Comparison of ENCODE assay signal across 1 cellular context in the genomic region with DNA sequence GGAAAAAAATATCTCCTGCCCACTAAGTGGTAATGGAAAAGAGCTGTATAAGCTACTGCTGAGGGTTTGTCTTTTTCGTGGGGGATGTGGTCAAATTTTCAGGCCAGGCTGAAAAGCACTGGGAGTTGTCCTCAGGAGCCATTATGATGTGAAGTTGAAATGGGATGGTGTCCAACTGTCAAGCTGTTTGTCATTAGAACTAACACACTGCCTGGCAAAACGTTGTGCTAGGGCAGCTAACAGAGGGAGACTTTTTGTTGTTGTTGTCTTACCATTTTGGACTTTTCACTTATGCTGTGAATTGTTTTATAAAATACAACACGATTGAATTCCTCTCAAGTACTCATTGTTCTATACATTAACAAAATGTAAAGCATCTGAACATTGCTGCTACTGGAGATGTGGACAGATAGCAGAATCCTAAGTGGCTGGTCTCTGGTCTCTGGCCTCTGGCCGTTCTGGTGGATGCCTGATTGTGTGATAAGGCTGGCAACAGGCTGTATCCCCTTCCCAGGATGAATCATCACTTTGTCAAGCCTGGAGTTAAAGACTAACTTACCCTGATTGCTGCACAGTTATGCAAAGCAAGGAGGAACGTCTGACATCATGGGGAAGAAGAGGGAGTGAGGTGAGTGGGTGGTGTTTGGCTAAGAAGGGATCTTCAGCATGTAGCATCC.
A peak's percentile ranks its signal among the peaks of the same experiment; 100 is the strongest.
TF ChIP-seq lines count a peak whose summit lies in the region.

No MANE protein-coding gene starts in this region.

TF ChIP-seq in IMR-90, 13 proteins besides CTCF, POLR2A, EP300 and RAD21 (continued from another document):
- peak; percentile 74; the same call in 1 of the 2 replicates for TF ChIP-seq NFE2L2 (IDR thresholded peaks at IDR 0.05; ENCODE audit: low read depth, low read length)
